In genomic region chrX:123408856-123409737, GRCh38 we compare ENCODE assay signal across 11 cellular contexts.
DNase-seq lines count a peak whose midpoint lies in the region; ATAC-seq, FAIRE-seq and TF ChIP-seq lines count a peak whose summit lies in the region.
"Had no signal": no experiment of that assay in that cellular context is flagged by ENCODE, and none has a peak within 500 bp of the region (broad histone marks: within the 10 kb centered on the region; RNA-seq: fewer than 3 reads in every experiment).

No MANE protein-coding gene starts in this region.

- H3K27me3 Mint-ChIP-seq in CD8-positive, alpha-beta T cell (ENCODE audit: low read depth): no peaks in the 10 kb centered on the region

- H3K27ac Mint-ChIP-seq in CD8-positive, alpha-beta T cell: no peak overlapping the region

- CTCF ChIA-PET in CD8-positive, alpha-beta T cell (lab: Charles Lee): no interaction called here

- FAIRE-seq in pancreas (lab: Jason Lieb, UNC): peak; percentile 26

- ATAC-seq in GM18520 (IDR thresholded peaks at IDR 0.05; ENCODE audit: unreplicated experiment) (peak; percentile 45), GM21717 (IDR thresholded peaks at IDR 0.05; ENCODE audit: unreplicated experiment) (peak; percentile 55), HG03558 (IDR thresholded peaks at IDR 0.05; ENCODE audit: extremely low read depth, unreplicated experiment) (peak; percentile 33), pancreas (no peak)
- no peak for ATAC-seq in CD8-positive, alpha-beta T cell
- ATAC-seq: right lobe of liver had no signal

- no peaks in the 10 kb centered on the region for H3K36me3 ChIP-seq in pancreas
- H3K36me3 ChIP-seq in CD8-positive, alpha-beta T cell (ENCODE audit: insufficient read depth, low read length): no peaks in the 10 kb centered on the region
- H3K36me3 ChIP-seq: right lobe of liver had no signal

- H3K27me3 ChIP-seq in pancreas: peaks cover 0 to 7% (median 2%) of the 10 kb centered on the region in 4 donors
- H3K27me3 ChIP-seq in CD8-positive, alpha-beta T cell (ENCODE audit: insufficient read depth, low read length): no peaks in the 10 kb centered on the region
- H3K27me3 ChIP-seq: right lobe of liver had no signal

- TF ChIP-seq CTCF in pancreas (IDR thresholded peaks at IDR 0.05): no peak
- TF ChIP-seq CTCF in CD8-positive, alpha-beta T cell (IDR thresholded peaks at IDR 0.05): no peak

- H3K9me3 Mint-ChIP-seq in CD8-positive, alpha-beta T cell: no peaks in the 10 kb centered on the region

- intact Hi-C loops in pancreas (cut with DNase I): no loop called here
- intact Hi-C loops in CD8-positive, alpha-beta T cell (cut with DNase I, micrococcal nuclease): no loop called here

- H3K27ac ChIP-seq in pancreas: no peak overlapping the region
- H3K27ac ChIP-seq in CD8-positive, alpha-beta T cell (ENCODE audit: low read depth, low read length): no peak overlapping the region
- H3K27ac ChIP-seq: PC-9, right lobe of liver had no signal

- no peak overlapping the region for H3K4me3 Mint-ChIP-seq in CD8-positive, alpha-beta T cell

- no peaks in the 10 kb centered on the region for H3K36me3 Mint-ChIP-seq in CD8-positive, alpha-beta T cell

- H3K4me1 ChIP-seq in pancreas: no peaks in the 10 kb centered on the region
- H3K4me1 ChIP-seq in CD8-positive, alpha-beta T cell (ENCODE audit: insufficient read depth, low read length): no peaks in the 10 kb centered on the region
- H3K4me1 ChIP-seq: right lobe of liver had no signal

- DNase-seq in pancreas (no peak), HPDE6-E6E7 (ENCODE audit: extremely low spot score) (no peak), NCI-H146 (lab: John Stamatoyannopoulos, UW) (no peak), NCI-H2227 treated with DMSO at 0.1 percent for 48 hours (lab: John Stamatoyannopoulos, UW) (no peak)
- no peak for DNase-seq in CD8-positive, alpha-beta T cell
- DNase-seq: NCI-H1105 treated with DMSO at 0.1 percent for 48 hours, PC-9, right lobe of liver had no signal

- POLR2A ChIA-PET in CD8-positive, alpha-beta T cell (lab: Charles Lee): no interaction called here

- H3K4me3 ChIP-seq in pancreas: no peak overlapping the region
- H3K4me3 ChIP-seq in CD8-positive, alpha-beta T cell (ENCODE audit: low read depth, low read length): no peak overlapping the region
- H3K4me3 ChIP-seq: PC-9, right lobe of liver had no signal

- H3K4me1 Mint-ChIP-seq in CD8-positive, alpha-beta T cell (ENCODE audit: low read depth): no peaks in the 10 kb centered on the region

- no peaks in the 10 kb centered on the region for H3K9me3 ChIP-seq in pancreas
- H3K9me3 ChIP-seq in CD8-positive, alpha-beta T cell (ENCODE audit: low read length): no peaks in the 10 kb centered on the region
- H3K9me3 ChIP-seq: right lobe of liver had no signal

Comparison
In these comparisons a context has a peak if more than half of its experiments do, and no peak if none do; other contexts are left out.
1. ATAC-seq: peak in GM18520 (single experiment), GM21717 (single experiment) and HG03558 (single experiment); none in pancreas (0 of 4) and CD8-positive, alpha-beta T cell (single experiment).